Comparison of ENCODE assay signal across 11 cellular contexts in genomic region chr2:241616168-241617125, GRCh38. TPM values are rescaled to one million over a fixed set of nuclear protein-coding genes. Genes with fewer than 3 reads are reported as not detected.
DNase-seq lines count a peak whose midpoint lies in the region; TF ChIP-seq lines count a peak whose summit lies in the region.
"Had no signal": no experiment of that assay in that cellular context is flagged by ENCODE, and none has a peak within 500 bp of the region (broad histone marks: within the 10 kb centered on the region; RNA-seq: fewer than 3 reads in every experiment).

No MANE protein-coding gene starts in this region.

- no peaks in the 10 kb centered on the region for H3K36me3 ChIP-seq in mucosa of stomach (ENCODE audit: control insufficient read depth, insufficient read depth, low read length)

- H3K9me3 Mint-ChIP-seq in CD14-positive monocyte = peaks cover 0 to 1% (median 0%) of the 10 kb centered on the region in 7 donors

- peaks cover 0 to 2% (median 0%) of the 10 kb centered on the region in 3 donors for H3K27me3 Mint-ChIP-seq in CD14-positive monocyte (ENCODE audit: low read depth in 3 of 3)

- H3K9me3 ChIP-seq in mucosa of stomach (ENCODE audit: control insufficient read depth, low read length) = no peaks in the 10 kb centered on the region
- H3K9me3 ChIP-seq: Caco-2 had no signal

- peak overlapping the region; percentile 64 for H3K9ac ChIP-seq in mucosa of stomach (ENCODE audit: low read length)

- peaks cover 44 to 62% of the 10 kb centered on the region in 2 donors for H3K36me3 Mint-ChIP-seq in CD14-positive monocyte

- intact Hi-C loops in CD14-positive monocyte (cut with micrococcal nuclease) = loop anchor here (5.0 kb wide), 2 partner anchors 109 to 276 kb away; partner anchors contain the start of gene STK25 (in 1 of the 2)
- intact Hi-C loops in dorsolateral prefrontal cortex (cut with DNase I) = no loop called here

- H3K27ac ChIP-seq in dorsolateral prefrontal cortex = peak overlapping the region in 27 of 59 donors; percentile 2 to 66 (median 33)

- peaks cover 27% of the 10 kb centered on the region for H3K4me1 ChIP-seq in mucosa of stomach (ENCODE audit: control insufficient read depth, insufficient read depth, low read length)
- H3K4me1 ChIP-seq: Caco-2 had no signal

- H3K4me1 Mint-ChIP-seq in CD14-positive monocyte = peaks cover 16% of the 10 kb centered on the region

- H3K27ac Mint-ChIP-seq in CD14-positive monocyte = peak overlapping the region in 4 of 7 donors; percentile 25 to 66 (median 43)

- TF ChIP-seq CTCF in CD14-positive monocyte (IDR thresholded peaks at IDR 0.05) (no peak), LNCaP clone FGC (IDR thresholded peaks at IDR 0.05; ENCODE audit: control insufficient read depth, extremely low read depth, insufficient read depth) (peak; percentile 22), dorsolateral prefrontal cortex (IDR thresholded peaks at IDR 0.05 in 54 of 56, conservative IDR thresholded peaks at IDR 0.05 in 2 of 56; ENCODE audit: low read depth in 1 of 56, partially characterized antibody in 56 of 56) (no peak)

- H3K4me3 Mint-ChIP-seq in CD14-positive monocyte = no peak overlapping the region

- H3K27me3 ChIP-seq in dorsolateral prefrontal cortex = no peaks in the 10 kb centered on the region
- no peaks in the 10 kb centered on the region for H3K27me3 ChIP-seq in mucosa of stomach (ENCODE audit: control insufficient read depth, insufficient read depth, low read length)

- H3K4me3 ChIP-seq in LNCaP clone FGC (ENCODE audit: low read depth, low read length) (peak overlapping the region; percentile 52), dorsolateral prefrontal cortex (peak overlapping the region in 51 of 59 donors; percentile 15 to 61 (median 45)), mucosa of stomach (ENCODE audit: low read length) (no peak overlapping the region)

- DNase-seq in CD14-positive monocyte (ENCODE audit: low spot score) = no peak
- DNase-seq in LNCaP clone FGC (ENCODE audit: low read depth) = peak; percentile 52
- peak in 1 of 10 donors; percentile 32 for DNase-seq in dorsolateral prefrontal cortex
- DNase-seq in NCI-H774 (lab: John Stamatoyannopoulos, UW) = no peak
- DNase-seq in 8988T = no peak
- DNase-seq in NCI-H1092 treated with DMSO at 0.1 percent for 48 hours (lab: John Stamatoyannopoulos, UW) = no peak
- DNase-seq in T-helper 9 cell = no peak
- DNase-seq: activated CD4-positive, alpha-beta T cell treated with anti-CD3 and anti-CD28 coated beads, Interleukin-2, amount 50 U/mL, for 4 hours; Caco-2; stimulated activated CD4-positive, alpha-beta T cell treated with anti-CD3 and anti-CD28 coated beads, Interleukin-2, amount 100 ng/mL, for 24 hours had no signal

RNA-seq across cellular contexts. Expression of gene THAP4, which starts 20.5 kb away (rescaled TPM):
- polyA plus RNA-seq in CD14-positive monocyte = 10 to 100 TPM; 15.1 to 16.3 TPM
- 10 to 100 TPM; 35.1 to 69.3 (median 54.0) TPM for total RNA-seq in dorsolateral prefrontal cortex

RNA-seq across cellular contexts. Expression of gene ATG4B, which starts 21.0 kb away (rescaled TPM):
- polyA plus RNA-seq in CD14-positive monocyte = 10 to 100 TPM; 54.5 to 58.9 TPM
- 100 to 1,000 TPM in 104 of 120 experiments, 10 to 100 TPM in 16; 79.3 to 164 (median 118) TPM for total RNA-seq in dorsolateral prefrontal cortex

RNA-seq across cellular contexts. Expression of gene BOK, which starts 57.9 kb away (rescaled TPM):
- polyA plus RNA-seq in CD14-positive monocyte = under 1 TPM in 1 of 2 donors, not detected in 1; 0.05 TPM
- total RNA-seq in dorsolateral prefrontal cortex = 100 to 1,000 TPM in 17 of 120 experiments, 10 to 100 TPM in 103; 16.7 to 187 (median 53.1) TPM

Comparison
In these comparisons a context has a peak if more than half of its experiments do, and no peak if none do; other contexts are left out.
1. intact Hi-C loops: an anchor here in CD14-positive monocyte (5.0 kb wide); none called in dorsolateral prefrontal cortex.